In the genomic region with DNA sequence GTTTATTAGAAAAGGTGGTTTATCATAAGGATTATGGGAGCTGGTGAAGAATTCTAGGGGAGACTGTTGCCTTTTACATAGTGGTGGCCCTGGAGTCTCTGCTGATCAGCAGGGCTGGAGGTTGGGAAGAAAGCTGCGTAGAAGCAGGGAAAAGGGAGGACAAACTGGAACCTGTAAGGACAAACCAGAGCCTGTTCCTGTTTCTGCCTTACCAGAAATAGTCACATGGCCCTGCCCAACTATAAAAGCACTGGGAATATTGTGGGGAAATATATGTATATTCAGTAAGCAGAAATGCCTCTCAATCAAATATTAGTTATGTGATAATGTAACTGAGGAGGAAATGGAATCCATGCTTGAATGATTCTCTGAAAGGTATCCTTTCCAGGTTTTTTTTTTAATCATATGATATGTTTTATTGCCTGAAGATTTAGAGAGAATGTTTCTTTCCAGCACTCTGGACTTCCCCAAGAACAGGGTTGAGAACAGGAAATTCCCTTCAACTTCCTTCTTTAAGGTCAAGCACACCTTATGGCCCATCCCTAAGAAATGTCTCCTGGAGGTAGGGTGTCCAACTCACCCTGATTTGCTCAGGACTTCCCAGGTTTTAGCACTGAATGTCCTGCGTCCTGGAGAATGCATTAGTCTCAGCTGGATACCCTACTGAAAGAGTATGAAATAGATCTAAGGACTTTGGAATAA, we compare ENCODE assay signal across 22 cellular contexts.
"Had no signal": no experiment of that assay in that cellular context is flagged by ENCODE, and none has a peak within 500 bp of the region (broad histone marks: within the 10 kb centered on the region; RNA-seq: fewer than 3 reads in every experiment).

No MANE protein-coding gene starts in this region.

- H3K27ac ChIP-seq: HL-60, KMS-11, RWPE1 had no signal

- ATAC-seq: K562 had no signal

- H3K9ac ChIP-seq: KMS-11, SK-N-SH had no signal

- H3K27me3 Mint-ChIP-seq: IgD-negative memory B cell had no signal

- H3K9me3 ChIP-seq: SK-N-SH had no signal

- H3K27ac Mint-ChIP-seq: IgD-negative memory B cell had no signal

- H3K4me3 Mint-ChIP-seq: IgD-negative memory B cell had no signal

- DNase-seq: Kasumi-1, MM.1S, NCI-H1092 treated with DMSO at 0.1 percent for 48 hours, NCI-H1436, NCI-H187, NCI-H2029, NCI-H2081 treated with DMSO at 0.1 percent for 48 hours, NCI-H2171 treated with DMSO at 0.1 percent for 48 hours, NCI-H345, NCI-H446 treated with DMSO at 0.1 percent for 48 hours, NCI-H524 treated with DMSO at 0.1 percent for 48 hours, NCI-H69, NCI-H774, SHP77, SK-N-SH, SW 1271 had no signal

- H3K4me2 ChIP-seq: KMS-11, SK-N-SH had no signal

- H3K9me3 Mint-ChIP-seq: IgD-negative memory B cell had no signal

- FAIRE-seq: HTR-8/SVneo, K562 had no signal
